In genomic region chr6:31203345-31203979, GRCh38 we compare ENCODE assay signal across 1 cellular context.
A peak's percentile ranks its signal among the peaks of the same experiment; 100 is the strongest.
TF ChIP-seq lines count a peak whose summit lies in the region.

No MANE protein-coding gene starts in this region.

TF ChIP-seq in A549, 52 proteins besides CTCF, POLR2A, EP300 and RAD21 (continued from another document):
- TF ChIP-seq NPAS2 (CRISPR knock-in tag; IDR thresholded peaks at IDR 0.05; ENCODE audit: borderline replicate concordance) (no peak), MAX (IDR thresholded peaks at IDR 0.05) (no peak; the same call in 1 of the 2 replicates), POLR2AphosphoS2 (conservative IDR thresholded peaks at IDR 0.05; ENCODE audit: low read length) (no peak), E2F6 (IDR thresholded peaks at IDR 0.05; ENCODE audit: borderline replicate concordance, low read depth) (no peak), USF2 (IDR thresholded peaks at IDR 0.05) (no peak), ZSCAN20 (CRISPR knock-in tag; IDR thresholded peaks at IDR 0.05) (no peak), ELK1 (IDR thresholded peaks at IDR 0.05; ENCODE audit: low read depth, low read length) (no peak), FOSL2 (IDR thresholded peaks at IDR 0.05) (no peak), FOSL2 (CRISPR knock-in tag; IDR thresholded peaks at IDR 0.05) (peak; percentile 53)
